ENCODE assay signal across 18 cellular contexts in genomic region chr11:60964801-60965200, GRCh38. TPM values are rescaled to one million over a fixed set of nuclear protein-coding genes. Genes with fewer than 3 reads are reported as not detected.
"Had no signal": no experiment of that assay in that cellular context is flagged by ENCODE, and none has a peak within 500 bp of the region (broad histone marks: within the 10 kb centered on the region; RNA-seq: fewer than 3 reads in every experiment).

No MANE protein-coding gene starts in this region.

- DNase-seq: Kasumi-1, MM.1S, NCI-H1092 treated with DMSO at 0.1 percent for 48 hours, NCI-H1436, NCI-H1930, NCI-H2081, NCI-H2107, NCI-H524 treated with DMSO at 0.1 percent for 48 hours, NCI-H774, Right ventricle myocardium superior, RPMI8226, SIG-M5 had no signal

- H3K9ac ChIP-seq: KMS-11 had no signal

- ATAC-seq: K562 had no signal

- H3K4me1 ChIP-seq: SJSA1 had no signal

- H3K27ac ChIP-seq: HL-60, KMS-11, SJSA1, SK-N-MC had no signal

- H3K4me3 ChIP-seq: K562, SJSA1, SK-N-MC had no signal

- H3K4me2 ChIP-seq: KMS-11 had no signal

- H3K36me3 ChIP-seq: SJSA1 had no signal

RNA-seq across cellular contexts. Expression of gene CD6, which starts 6.7 kb away (rescaled TPM):
- total RNA-seq: NCI-H460 had no signal
- polyA plus RNA-seq: K562 had no signal

RNA-seq across cellular contexts. Expression of gene SLC15A3, which starts 12.8 kb away (rescaled TPM):
- total RNA-seq: NCI-H460 had no signal
